ENCODE assay signal across 16 cellular contexts in the genomic region with DNA sequence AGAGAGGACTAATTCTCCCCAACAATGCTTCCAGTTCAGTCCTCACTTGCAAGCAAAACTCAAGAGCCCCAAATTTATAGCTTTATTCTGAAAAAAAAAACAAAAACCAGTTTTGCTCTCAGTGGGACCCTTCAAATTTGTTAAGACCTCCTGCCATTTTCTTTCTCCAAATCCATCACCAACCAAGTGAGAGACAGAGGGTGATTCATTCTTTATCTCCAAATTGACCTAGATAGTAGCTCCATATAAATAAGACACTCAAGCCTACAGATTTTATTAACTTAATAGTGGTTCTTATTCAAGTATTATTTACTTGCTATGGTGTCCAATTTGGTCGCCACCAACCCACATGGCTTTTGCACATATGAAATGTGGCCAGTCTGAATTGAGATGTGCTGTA.
DNase-seq lines count a peak whose midpoint lies in the region; TF ChIP-seq lines count a peak whose summit lies in the region.
"Had no signal": no experiment of that assay in that cellular context is flagged by ENCODE, and none has a peak within 500 bp of the region (broad histone marks: within the 10 kb centered on the region; RNA-seq: fewer than 3 reads in every experiment).

No MANE protein-coding gene starts in this region.

- H3K14ac ChIP-seq in neuronal stem cell (ENCODE audit: low read length), result no peak overlapping the region

- TF ChIP-seq CTCF in C4-2B (conservative IDR thresholded peaks at IDR 0.05) (no peak), VCaP (conservative IDR thresholded peaks at IDR 0.05) (no peak), mesothelial cell of epicardium (IDR thresholded peaks at IDR 0.05; ENCODE audit: unreplicated experiment) (no peak)

- WGBS in neuronal stem cell (ENCODE audit: extremely low coverage in 2 of 2, insufficient read length in 2 of 2, insufficient replicate concordance in 1 of 2), 2 donors, result no CpG with 5 or more reads among the region's 1 CpG

- H2AK5ac ChIP-seq in neuronal stem cell (ENCODE audit: low read depth, low read length), result no peak overlapping the region

- H3K27ac Mint-ChIP-seq in mesothelial cell of epicardium, result peak overlapping the region; percentile 24
- H3K27ac Mint-ChIP-seq: CD14-positive monocyte had no signal

- H2AFZ ChIP-seq in neuronal stem cell (ENCODE audit: low read length), result no peak overlapping the region

- H3K27me3 ChIP-seq in rectal smooth muscle tissue (ENCODE audit: control insufficient read depth, insufficient read depth, low read length), result no peaks in the 10 kb centered on the region
- H3K27me3 ChIP-seq in neuronal stem cell (ENCODE audit: control insufficient read depth in 3 of 3, insufficient read depth in 3 of 3, low read depth in 1 of 3, low read length in 3 of 3), result no peaks in the 10 kb centered on the region
- H3K27me3 ChIP-seq: MG63 had no signal

- no peaks in the 10 kb centered on the region for H3K79me1 ChIP-seq in neuronal stem cell (ENCODE audit: low read depth, low read length)

- H3K27ac ChIP-seq in C4-2B (peak overlapping the region; percentile 47; the same call in 1 of the 2 replicates), VCaP (peak overlapping the region; percentile 81), rectal smooth muscle tissue (ENCODE audit: low read depth, low read length) (peak overlapping the region; percentile 42), neuronal stem cell (replicated peaks; ENCODE audit: low read length) (no peak overlapping the region)

- no peak overlapping the region for H3K23ac ChIP-seq in neuronal stem cell (ENCODE audit: low read depth, low read length, poor library complexity)

- no peak overlapping the region for H3K18ac ChIP-seq in neuronal stem cell (ENCODE audit: low read length)

- peaks cover 62% of the 10 kb centered on the region for H3K4me1 Mint-ChIP-seq in mesothelial cell of epicardium

- no peaks in the 10 kb centered on the region for H3K9me3 Mint-ChIP-seq in mesothelial cell of epicardium
- H3K9me3 Mint-ChIP-seq: CD14-positive monocyte had no signal

- DNase-seq in mesothelial cell of epicardium (ENCODE audit: low spot score in 2 of 2, unreplicated experiment in 2 of 2) (no peak), foreskin melanocyte (no peak), neuronal stem cell (ENCODE audit: low spot score) (no peak), NCI-H1417 (lab: John Stamatoyannopoulos, UW) (no peak)
- DNase-seq in activated T-cell treated with anti-CD3 and anti-CD28 coated beads, Interleukin-2, amount 50 U/mL, for 48 hours, result no peak
- DNase-seq: MG63, NCI-H1436 treated with DMSO at 0.1 percent for 48 hours, NCI-H2171 treated with DMSO at 0.1 percent for 48 hours, NCI-H524 treated with DMSO at 0.1 percent for 48 hours, NCI-H82, SIG-M5 had no signal

- no peak overlapping the region for H3K4me3 Mint-ChIP-seq in mesothelial cell of epicardium
- H3K4me3 Mint-ChIP-seq: CD14-positive monocyte had no signal

- H4K8ac ChIP-seq in neuronal stem cell (ENCODE audit: low read depth, low read length), result no peak overlapping the region

- H3K9ac ChIP-seq in rectal smooth muscle tissue (ENCODE audit: low read length), result no peak overlapping the region
- H3K9ac ChIP-seq in neuronal stem cell (ENCODE audit: low read depth, low read length, poor library complexity), result no peak overlapping the region

- H3K4me1 ChIP-seq in rectal smooth muscle tissue (ENCODE audit: control insufficient read depth, insufficient read depth, low read length), result peaks cover 37% of the 10 kb centered on the region
- H3K4me1 ChIP-seq in neuronal stem cell (ENCODE audit: control insufficient read depth in 2 of 2, insufficient read depth in 1 of 2, low read depth in 1 of 2, low read length in 2 of 2), result no peaks in the 10 kb centered on the region

- H2BK12ac ChIP-seq in neuronal stem cell (ENCODE audit: low read length), result no peak overlapping the region

- H3K9me3 ChIP-seq in neuronal stem cell (replicated peaks in 1 of 2; ENCODE audit: control insufficient read depth in 2 of 2, insufficient read depth in 1 of 2, low read depth in 1 of 2, low read length in 2 of 2), result no peaks in the 10 kb centered on the region
- H3K9me3 ChIP-seq: MG63 had no signal

- H3K4me2 ChIP-seq in neuronal stem cell (ENCODE audit: insufficient read depth, low read length, poor library complexity, severe bottlenecking), result no peak overlapping the region

- H3K4me3 ChIP-seq in rectal smooth muscle tissue (ENCODE audit: low read length) (no peak overlapping the region), neuronal stem cell (ENCODE audit: low read length in 2 of 2) (no peak overlapping the region)
- H3K4me3 ChIP-seq: K562, MG63 had no signal

- H2BK5ac ChIP-seq in neuronal stem cell (ENCODE audit: low read length), result no peak overlapping the region

- H3K4ac ChIP-seq in neuronal stem cell (ENCODE audit: low read length), result no peak overlapping the region

- no peak overlapping the region for H4K91ac ChIP-seq in neuronal stem cell (ENCODE audit: low read depth, low read length, poor library complexity)

- no peaks in the 10 kb centered on the region for H3K36me3 ChIP-seq in rectal smooth muscle tissue (ENCODE audit: control insufficient read depth, insufficient read depth, low read length)
- H3K36me3 ChIP-seq in neuronal stem cell (replicated peaks in 1 of 2; ENCODE audit: control insufficient read depth in 2 of 2, insufficient read depth in 2 of 2, low read length in 2 of 2), result no peaks in the 10 kb centered on the region
- H3K36me3 ChIP-seq: MG63 had no signal

- no peak overlapping the region for H2BK120ac ChIP-seq in neuronal stem cell (ENCODE audit: low read depth, low read length)

- no peaks in the 10 kb centered on the region for H3K36me3 Mint-ChIP-seq in mesothelial cell of epicardium
- H3K36me3 Mint-ChIP-seq: CD14-positive monocyte had no signal

- H2BK15ac ChIP-seq in neuronal stem cell (ENCODE audit: low read length), result no peak overlapping the region

- no peaks in the 10 kb centered on the region for H3K27me3 Mint-ChIP-seq in mesothelial cell of epicardium (ENCODE audit: low read depth)
